8 cellular contexts compared by ENCODE assay signal in genomic region chr6:5999688-6000608, GRCh38. TPM values are rescaled to one million over a fixed set of nuclear protein-coding genes. Genes with fewer than 3 reads are reported as not detected.
A peak's percentile ranks its signal among the peaks of the same experiment; 100 is the strongest.
DNase-seq lines count a peak whose midpoint lies in the region; ATAC-seq and TF ChIP-seq lines count a peak whose summit lies in the region.

No MANE protein-coding gene starts in this region.

- no peak overlapping the region for H2BK12ac ChIP-seq in neuronal stem cell (ENCODE audit: low read length)

- peaks cover 63% of the 10 kb centered on the region for H3K27me3 ChIP-seq in CD4-positive, CD25-positive, alpha-beta regulatory T cell (ENCODE audit: control insufficient read depth, insufficient read depth, low read length)
- H3K27me3 ChIP-seq in endodermal cell (ENCODE audit: control insufficient read depth, insufficient read depth, low read length, poor library complexity, severe bottlenecking) (peaks cover 100% of the 10 kb centered on the region), neuronal stem cell (ENCODE audit: control insufficient read depth in 3 of 3, insufficient read depth in 3 of 3, low read depth in 1 of 3, low read length in 3 of 3) (peaks cover 40 to 98% (median 85%) of the 10 kb centered on the region in 3 experiments)

- no peak for TF ChIP-seq CTCF in endodermal cell (conservative IDR thresholded peaks at IDR 0.05)

- 9 to 13% methylated on average over 24 to 34 of the region's 34 CpGs for WGBS in endodermal cell (ENCODE audit: insufficient coverage in 1 of 2, insufficient read length in 1 of 2), 2 experiments
- no CpG with 5 or more reads among the region's 34 CpGs for WGBS in neuronal stem cell (ENCODE audit: extremely low coverage in 2 of 2, insufficient read length in 2 of 2, insufficient replicate concordance in 1 of 2), 2 donors

- peak overlapping the region in 3 of 4 donors; percentile 55 to 91 (median 57) for H3K4me3 Mint-ChIP-seq in CD4-positive, CD25-positive, alpha-beta regulatory T cell
- H3K4me3 Mint-ChIP-seq in endodermal cell = peak overlapping the region; percentile 38

- H3K4me1 ChIP-seq in CD4-positive, CD25-positive, alpha-beta regulatory T cell (ENCODE audit: control insufficient read depth, insufficient read depth, low read length, poor library complexity, severe bottlenecking) = peaks cover 78% of the 10 kb centered on the region
- peaks cover 13% of the 10 kb centered on the region for H3K4me1 ChIP-seq in endodermal cell (ENCODE audit: control insufficient read depth, insufficient read depth, low read length)
- peaks cover 7 to 22% of the 10 kb centered on the region in 2 donors for H3K4me1 ChIP-seq in neuronal stem cell (ENCODE audit: control insufficient read depth in 2 of 2, insufficient read depth in 1 of 2, low read depth in 1 of 2, low read length in 2 of 2)

- peak overlapping the region; percentile 72 for H3K4me2 ChIP-seq in neuronal stem cell (ENCODE audit: insufficient read depth, low read length, poor library complexity, severe bottlenecking)

- no peak overlapping the region for H4K8ac ChIP-seq in neuronal stem cell (ENCODE audit: low read depth, low read length)

- peak overlapping the region; percentile 69 for H3K18ac ChIP-seq in neuronal stem cell (ENCODE audit: low read length)

- no peak for ATAC-seq in CD4-positive, CD25-positive, alpha-beta regulatory T cell (ENCODE audit: low read depth in 2 of 2)
- no peak for ATAC-seq in HG03139 (IDR thresholded peaks at IDR 0.05; ENCODE audit: unreplicated experiment)
- ATAC-seq in esophagus mucosa = no peak
- no peak for ATAC-seq in left lobe of liver

- no peaks in the 10 kb centered on the region for H3K36me3 ChIP-seq in CD4-positive, CD25-positive, alpha-beta regulatory T cell (ENCODE audit: control insufficient read depth, insufficient read depth, low read length)
- no peaks in the 10 kb centered on the region for H3K36me3 ChIP-seq in endodermal cell (ENCODE audit: control insufficient read depth, insufficient read depth, low read length)
- no peaks in the 10 kb centered on the region for H3K36me3 ChIP-seq in neuronal stem cell (replicated peaks in 1 of 2; ENCODE audit: control insufficient read depth in 2 of 2, insufficient read depth in 2 of 2, low read length in 2 of 2)

- H3K9ac ChIP-seq in endodermal cell (ENCODE audit: extremely low read depth, low read length, poor library complexity, severe bottlenecking) (no peak overlapping the region), neuronal stem cell (ENCODE audit: low read depth, low read length, poor library complexity) (no peak overlapping the region)

- peak overlapping the region; percentile 47 for H2AK5ac ChIP-seq in neuronal stem cell (ENCODE audit: low read depth, low read length)

- H3K27me3 Mint-ChIP-seq in CD4-positive, CD25-positive, alpha-beta regulatory T cell = peaks cover 97% of the 10 kb centered on the region
- H3K27me3 Mint-ChIP-seq in endodermal cell (ENCODE audit: insufficient read depth) = peaks cover 100% of the 10 kb centered on the region

- H3K27ac ChIP-seq in CD4-positive, CD25-positive, alpha-beta regulatory T cell (ENCODE audit: insufficient read depth, low read length, poor library complexity, severe bottlenecking) = no peak overlapping the region
- no peak overlapping the region for H3K27ac ChIP-seq in endodermal cell (ENCODE audit: low read depth, low read length)
- H3K27ac ChIP-seq in neuronal stem cell (replicated peaks; ENCODE audit: low read length) = no peak overlapping the region

- H2BK5ac ChIP-seq in neuronal stem cell (ENCODE audit: low read length) = peak overlapping the region; percentile 19

- H4K91ac ChIP-seq in neuronal stem cell (ENCODE audit: low read depth, low read length, poor library complexity) = no peak overlapping the region

- in situ Hi-C loops in KBM-7 (cut with MboI; ENCODE audit: low pct_unique_long_range_greater_than_20kb, low sequenced_read_pairs) = no loop called here

- H3K36me3 Mint-ChIP-seq in CD4-positive, CD25-positive, alpha-beta regulatory T cell = no peaks in the 10 kb centered on the region
- H3K36me3 Mint-ChIP-seq in endodermal cell (ENCODE audit: low read depth) = no peaks in the 10 kb centered on the region

- H2BK120ac ChIP-seq in neuronal stem cell (ENCODE audit: low read depth, low read length) = no peak overlapping the region

- no peak overlapping the region for H3K14ac ChIP-seq in neuronal stem cell (ENCODE audit: low read length)

- no peaks in the 10 kb centered on the region for H3K79me1 ChIP-seq in neuronal stem cell (ENCODE audit: low read depth, low read length)

- H2AFZ ChIP-seq in neuronal stem cell (ENCODE audit: low read length) = peak overlapping the region; percentile 68

- no peak for DNase-seq in CD4-positive, CD25-positive, alpha-beta regulatory T cell
- DNase-seq in KBM-7 (peak; percentile 68), endodermal cell (peak; percentile 75), neuronal stem cell (ENCODE audit: low spot score) (no peak), 8988T (no peak), left lobe of liver (ENCODE audit: low spot score) (no peak)

- H3K27ac Mint-ChIP-seq in CD4-positive, CD25-positive, alpha-beta regulatory T cell = peak overlapping the region in 1 of 3 donors; percentile 49
- no peak overlapping the region for H3K27ac Mint-ChIP-seq in endodermal cell

- H3K9me3 ChIP-seq in CD4-positive, CD25-positive, alpha-beta regulatory T cell (ENCODE audit: control insufficient read depth in 2 of 2, low read length in 2 of 2) = peaks cover 5 to 41% of the 10 kb centered on the region in 2 experiments
- peaks cover 5% of the 10 kb centered on the region for H3K9me3 ChIP-seq in endodermal cell (ENCODE audit: control insufficient read depth, low read length)
- peaks cover 4 to 19% of the 10 kb centered on the region in 2 donors for H3K9me3 ChIP-seq in neuronal stem cell (replicated peaks in 1 of 2; ENCODE audit: control insufficient read depth in 2 of 2, insufficient read depth in 1 of 2, low read depth in 1 of 2, low read length in 2 of 2)

- H3K4ac ChIP-seq in neuronal stem cell (ENCODE audit: low read length) = no peak overlapping the region

- H3K9me3 Mint-ChIP-seq in CD4-positive, CD25-positive, alpha-beta regulatory T cell = peaks cover 0 to 27% (median 5%) of the 10 kb centered on the region in 7 donors
- peaks cover 5% of the 10 kb centered on the region for H3K9me3 Mint-ChIP-seq in endodermal cell

- peaks cover 16 to 83% (median 55%) of the 10 kb centered on the region in 4 donors for H3K4me1 Mint-ChIP-seq in CD4-positive, CD25-positive, alpha-beta regulatory T cell
- peaks cover 38% of the 10 kb centered on the region for H3K4me1 Mint-ChIP-seq in endodermal cell

- peak overlapping the region; percentile 49 for H3K23ac ChIP-seq in neuronal stem cell (ENCODE audit: low read depth, low read length, poor library complexity)

- no peak overlapping the region for H2BK15ac ChIP-seq in neuronal stem cell (ENCODE audit: low read length)

- H3K4me3 ChIP-seq in CD4-positive, CD25-positive, alpha-beta regulatory T cell (ENCODE audit: low read depth, low read length) = no peak overlapping the region
- H3K4me3 ChIP-seq in endodermal cell (ENCODE audit: low read length) (peak overlapping the region; percentile 72), neuronal stem cell (ENCODE audit: low read length in 2 of 2) (no peak overlapping the region)

RNA-seq across cellular contexts. Expression of gene NRN1, which starts 6.8 kb away (rescaled TPM):
- not detected for total RNA-seq in CD4-positive, CD25-positive, alpha-beta regulatory T cell
- under 1 TPM in 1 of 4 donors, not detected in 3; 0.10 TPM for polyA plus RNA-seq in CD4-positive, CD25-positive, alpha-beta regulatory T cell
- total RNA-seq in endodermal cell (under 1 TPM; 0.44 to 0.57 TPM), esophagus mucosa (1.6 TPM), left lobe of liver (1.8 TPM)
- 3.9 TPM for polyA plus RNA-seq in endodermal cell (2013, experiment 1 of 2)
- polyA plus RNA-seq in endodermal cell (2013, experiment 2 of 2) = 2.8 TPM
- polyA plus RNA-seq in neuronal stem cell (2013, experiment 1 of 2) = 2.6 TPM
- 2.7 TPM for polyA plus RNA-seq in neuronal stem cell (2013, experiment 2 of 2)

Comparison
In these comparisons a context has a peak if more than half of its experiments do, and no peak if none do; other contexts are left out.
1. DNase-seq: peak in KBM-7 (single experiment) and endodermal cell (single experiment); none in CD4-positive, CD25-positive, alpha-beta regulatory T cell (0 of 3), neuronal stem cell (single experiment), 8988T (single experiment) and left lobe of liver (single experiment).